In the genomic region with DNA sequence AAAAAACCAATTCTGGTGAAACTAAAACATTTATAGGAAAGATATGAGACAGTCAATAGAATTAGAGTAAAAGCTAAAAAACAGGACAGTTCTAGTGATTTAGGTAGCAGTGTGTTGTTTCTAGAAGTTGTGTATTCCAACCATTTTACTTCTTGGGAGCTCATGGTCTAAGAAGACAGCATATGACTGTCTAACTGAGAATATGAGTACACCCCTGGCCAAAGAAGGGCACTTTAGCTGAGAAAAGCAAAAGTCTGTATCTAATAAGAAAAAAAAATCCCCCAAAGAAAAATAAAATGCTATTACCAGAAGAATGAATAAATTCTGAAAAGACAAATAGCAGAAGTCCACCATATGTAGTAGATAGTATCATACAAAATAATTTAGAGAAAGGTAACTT, we compare ENCODE assay signal across 21 cellular contexts. TPM values are rescaled to one million over a fixed set of nuclear protein-coding genes. Genes with fewer than 3 reads are reported as not detected.
DNase-seq lines count a peak whose midpoint lies in the region; ATAC-seq, FAIRE-seq and TF ChIP-seq lines count a peak whose summit lies in the region.
"Had no signal": no experiment of that assay in that cellular context is flagged by ENCODE, and none has a peak within 500 bp of the region (broad histone marks: within the 10 kb centered on the region; RNA-seq: fewer than 3 reads in every experiment).

No MANE protein-coding gene starts in this region.

- no peak overlapping the region for H3K4me2 ChIP-seq in A549
- H3K4me2 ChIP-seq in OCI-LY3 (ENCODE audit: low read length), result no peak overlapping the region
- no peak overlapping the region for H3K4me2 ChIP-seq in K562 (ENCODE audit: insufficient read depth, low read length)
- H3K4me2 ChIP-seq: BLaER1, GM23338 had no signal

- DNase-seq in A549 (ENCODE audit: low read depth in 1 of 2, low spot score in 1 of 2) (no peak), Calu3 (no peak), K562 (ENCODE audit: extremely low read depth in 1 of 4, low spot score in 3 of 4) (no peak), RKO (ENCODE audit: low spot score) (no peak), tibial artery (no peak), NCI-H526 (lab: John Stamatoyannopoulos, UW) (no peak)
- DNase-seq: CD8-positive, alpha-beta T cell; HCEC 1CT; HFFc6; KG1 had no signal

- TF ChIP-seq POLR2A in A549 (IDR thresholded peaks at IDR 0.05; ENCODE audit: low read length) (no peak), K562 (conservative IDR thresholded peaks at IDR 0.05) (no peak)

- peaks cover 90% of the 10 kb centered on the region for H3K36me3 Mint-ChIP-seq in Calu3 (ENCODE audit: insufficient read depth, unreplicated experiment)
- H3K36me3 Mint-ChIP-seq: CD8-positive, alpha-beta T cell; IgD-negative memory B cell had no signal

- peak overlapping the region; percentile 0 for H3K4me3 Mint-ChIP-seq in Calu3 (ENCODE audit: low read depth, unreplicated experiment)
- H3K4me3 Mint-ChIP-seq: CD8-positive, alpha-beta T cell; GM23338; HFFc6; IgD-negative memory B cell had no signal

- TF ChIP-seq EP300 in A549 (IDR thresholded peaks at IDR 0.05) (no peak), K562 (IDR thresholded peaks at IDR 0.05; ENCODE audit: low read length) (no peak)

- TF ChIP-seq RAD21 in A549 (conservative IDR thresholded peaks at IDR 0.05 in 1 of 2, IDR thresholded peaks at IDR 0.05 in 1 of 2) (no peak), K562 (CRISPR knock-in tag; conservative IDR thresholded peaks at IDR 0.05 in 1 of 2, IDR thresholded peaks at IDR 0.05 in 1 of 2) (no peak)

- CTCF ChIA-PET in A549 (lab: Yijun Ruan, JAX), result interaction anchor here (0.6 to 1.0 kb wide), 4 partner anchors 15 to 260 kb away, joined by 3 read pairs; a partner anchor contains a TSS
- CTCF ChIA-PET in Calu3 (lab: Charles Lee), result no interaction called here
- CTCF ChIA-PET in K562 (lab: Yijun Ruan, JAX; ENCODE audit: low intra/inter-chr PET ratio), result no interaction called here

- H3K9me3 Mint-ChIP-seq in Calu3 (ENCODE audit: low read depth, unreplicated experiment), result no peaks in the 10 kb centered on the region
- H3K9me3 Mint-ChIP-seq: CD8-positive, alpha-beta T cell; GM23338; HFFc6; IgD-negative memory B cell had no signal

- ATAC-seq in A549, result peak; percentile 36 to 49; a peak in 4 of 6 replicates
- no peak for ATAC-seq in K562
- ATAC-seq: CD8-positive, alpha-beta T cell; GM23338; HepG2 had no signal

- H3K27ac ChIP-seq in A549 (no peak overlapping the region), OCI-LY3 (ENCODE audit: low read length) (no peak overlapping the region), K562 (ENCODE audit: extremely low read depth, low read depth, low read length) (no peak overlapping the region; the same call in 2 of the 3 replicates), tibial artery (no peak overlapping the region)
- H3K27ac ChIP-seq: BLaER1 had no signal

- FAIRE-seq in A549 (lab: Jason Lieb, UNC), result no peak
- FAIRE-seq in K562 (lab: Jason Lieb, UNC), result no peak
- FAIRE-seq: D721Med, G401.6, GM12892, GM18507, H54, HepG2 had no signal

- H3K9ac ChIP-seq in OCI-LY3 (ENCODE audit: low read length) (no peak overlapping the region), K562 (ENCODE audit: insufficient read depth in 1 of 2, low read depth in 2 of 2, low read length in 2 of 2) (no peak overlapping the region)
- H3K9ac ChIP-seq: BLaER1 had no signal

- no peaks in the 10 kb centered on the region for H3K4me1 ChIP-seq in A549
- no peaks in the 10 kb centered on the region for H3K4me1 ChIP-seq in OCI-LY3 (ENCODE audit: low read length)
- H3K4me1 ChIP-seq in K562 (replicated peaks in 1 of 2; ENCODE audit: control insufficient read depth in 2 of 2, insufficient read depth in 2 of 2, low read length in 2 of 2), result peaks cover 0 to 11% of the 10 kb centered on the region in 2 experiments; a peak in 2 of 5 replicates
- H3K4me1 ChIP-seq in tibial artery, result no peaks in the 10 kb centered on the region

- no TSS peak for BruUV-seq in Calu3 (replicated peaks; lab: Mats Ljungman, UMichigan)
- no TSS peak for BruUV-seq in K562 (replicated peaks; lab: Mats Ljungman, UMichigan)

- H3K27me3 Mint-ChIP-seq in Calu3 (ENCODE audit: unreplicated experiment), result no peaks in the 10 kb centered on the region

- H3K79me2 ChIP-seq in OCI-LY3 (ENCODE audit: low read length) (no peaks in the 10 kb centered on the region), K562 (ENCODE audit: control insufficient read depth, insufficient read depth, low read length) (no peaks in the 10 kb centered on the region)

- H3K27me3 ChIP-seq in OCI-LY3 (ENCODE audit: low read depth, low read length) (no peaks in the 10 kb centered on the region), K562 (ENCODE audit: control insufficient read depth in 2 of 2, insufficient read depth in 2 of 2, low read length in 2 of 2) (no peaks in the 10 kb centered on the region), tibial artery (no peaks in the 10 kb centered on the region)
- H3K27me3 ChIP-seq: BLaER1 had no signal

- H3K4me1 Mint-ChIP-seq in Calu3 (ENCODE audit: low read depth, unreplicated experiment), result peaks cover 49% of the 10 kb centered on the region
- H3K4me1 Mint-ChIP-seq: GM23338, IgD-negative memory B cell had no signal

- no peak overlapping the region for H3K4me3 ChIP-seq in A549
- no peak overlapping the region for H3K4me3 ChIP-seq in OCI-LY3 (ENCODE audit: low read length)
- no peak overlapping the region for H3K4me3 ChIP-seq in K562
- no peak overlapping the region for H3K4me3 ChIP-seq in tibial artery
- H3K4me3 ChIP-seq: BLaER1, GM23338 had no signal

- peak overlapping the region; percentile 26; the same call in 1 of the 2 replicates for H2AFZ ChIP-seq in OCI-LY3 (ENCODE audit: low read depth, low read length)
- H2AFZ ChIP-seq in K562 (ENCODE audit: low read depth, low read length), result peak overlapping the region; percentile 41; the same call in 1 of the 2 replicates
- H2AFZ ChIP-seq: GM23338 had no signal

- H3K27ac Mint-ChIP-seq in Calu3 (ENCODE audit: unreplicated experiment), result peak overlapping the region; percentile 87
- H3K27ac Mint-ChIP-seq: CD8-positive, alpha-beta T cell; GM23338; HFFc6; IgD-negative memory B cell had no signal

- H4K20me1 ChIP-seq in OCI-LY3 (ENCODE audit: insufficient read depth, low read length), result no peaks in the 10 kb centered on the region
- no peaks in the 10 kb centered on the region for H4K20me1 ChIP-seq in K562 (replicated peaks; ENCODE audit: control insufficient read depth, insufficient read depth, low read length)
- H4K20me1 ChIP-seq: BLaER1 had no signal

- POLR2A ChIA-PET in A549 (lab: Yijun Ruan, JAX) (interaction anchor here (0.7 kb wide), 1 partner anchor 140 kb away, joined by 3 read pairs; no protein-coding TSS in a partner anchor), K562 (lab: Yijun Ruan, JAX) (no interaction called here)

- intact Hi-C loops in Calu3 (cut with micrococcal nuclease; ENCODE audit: unreplicated experiment), result loop anchor here (5.0 kb wide), 3 partner anchors 141 to 281 kb away; no protein-coding TSS in a partner anchor
- intact Hi-C loops in K562 (cut with micrococcal nuclease), result no loop called here
- intact Hi-C loops in tibial artery (cut with DNase I; ENCODE audit: low total_unique reads), result no loop called here

- in situ Hi-C loops in K562 (cut with MboI), result no loop called here

- H3K9me3 ChIP-seq in A549, result no peaks in the 10 kb centered on the region
- H3K9me3 ChIP-seq in OCI-LY3 (ENCODE audit: insufficient read depth, low read length), result no peaks in the 10 kb centered on the region
- H3K9me3 ChIP-seq in K562 (replicated peaks; ENCODE audit: control insufficient read depth, insufficient read depth, low read depth, low read length), result no peaks in the 10 kb centered on the region
- no peaks in the 10 kb centered on the region for H3K9me3 ChIP-seq in tibial artery
- H3K9me3 ChIP-seq: BLaER1 had no signal

- no peaks in the 10 kb centered on the region for H3K9me1 ChIP-seq in K562 (ENCODE audit: control insufficient read depth, insufficient read depth, low read length)

- TF ChIP-seq CTCF in A549 (IDR thresholded peaks at IDR 0.05) (no peak), Calu3 (IDR thresholded peaks at IDR 0.05; ENCODE audit: unreplicated experiment) (no peak), OCI-LY3 (IDR thresholded peaks at IDR 0.05; ENCODE audit: low read depth, low read length) (no peak), K562 (IDR thresholded peaks at IDR 0.05 in 2 of 3, conservative IDR thresholded peaks at IDR 0.05 in 1 of 3; ENCODE audit: insufficient read depth in 2 of 3, low read depth in 1 of 3, low read length in 3 of 3) (no peak), tibial artery (IDR thresholded peaks at IDR 0.05) (no peak)

- H3K36me3 ChIP-seq in OCI-LY3 (replicated peaks; ENCODE audit: low read depth, low read length) (no peaks in the 10 kb centered on the region), K562 (ENCODE audit: control insufficient read depth, insufficient read depth, low read length) (peaks cover 3% of the 10 kb centered on the region; the same call in 1 of the 3 replicates), tibial artery (no peaks in the 10 kb centered on the region)
- H3K36me3 ChIP-seq: BLaER1 had no signal

RNA-seq across cellular contexts. Expression of a gene that starts 26.4 kb away (rescaled TPM):
- polyA plus RNA-seq in A549 (2011; rRNA removed), result 71.1 and 102 TPM in 2 replicates
- 21.8 and 27.3 TPM in 2 replicates for polyA plus RNA-seq in A549 (2012; cell fraction: cytosol; rRNA removed)
- 35.6 and 42.5 TPM in 2 replicates for polyA plus RNA-seq in A549 (2012; cell fraction: nucleus; rRNA removed)
- polyA plus RNA-seq in A549 (2017; fragmentation: RNase III; extraction: RNeasy Plus Mini Kit Qiagen cat#74134 plus additional on column Dnase treatment), result 32.6 to 39.7 TPM (median 34.0 TPM) in 3 replicates
- 51.5 and 64.8 TPM in 2 replicates for polyA minus RNA-seq in A549 (2011; rRNA and poly(A)+ RNA removed)
- total RNA-seq in Calu3 (2022), result 413 and 422 TPM in 2 replicates
- 6.4 and 18.1 TPM in 2 replicates for total RNA-seq in K562 (2011; cell fraction: chromatin; rRNA removed; ENCODE audit: low replicate concordance)
- 3.8 and 5.1 TPM in 2 replicates for total RNA-seq in K562 (2011; cell fraction: nucleolus; rRNA removed)
- total RNA-seq in K562 (2011; cell fraction: nucleoplasm; rRNA removed), result 12.1 and 22.8 TPM in 2 replicates
- 2.5 and 3.9 TPM in 2 replicates for total RNA-seq in K562 (2014; rRNA removed)
- total RNA-seq in K562 (2014; rRNA removed; fragmentation: Illumina TruSeq; extraction: Trizol), result 5.0 and 7.3 TPM in 2 replicates
- 2.4 and 2.6 TPM in 2 replicates for total RNA-seq in K562 (2015; rRNA removed; fragmentation: Illumina TruSeq; extraction: Trizol)
- 2.9 and 4.5 TPM in 2 replicates for total RNA-seq in K562 (2021)
- polyA plus RNA-seq in K562 (2011; rRNA removed), result 2.7 and 7.2 TPM in 2 replicates
- 0.89 and 4.7 TPM in 2 replicates for polyA plus RNA-seq in K562 (2011; cell fraction: cytosol; rRNA removed)
- 2.5 and 7.7 TPM in 2 replicates for polyA plus RNA-seq in K562 (2011; cell fraction: nucleus; rRNA removed)
- polyA plus RNA-seq in K562 (2012), result 1.9 and 2.3 TPM in 2 replicates
- polyA plus RNA-seq in K562 (2014; fragmentation: Illumina TruSeq; extraction: Trizol), result 2.3 and 4.5 TPM in 2 replicates
- polyA plus RNA-seq in K562 (2014; fragmentation: Nextera tagmentation; extraction: Ambion mirVana), result 1 to 10 TPM in 1 of 2 experiments, under 1 TPM in 1; 0.97 to 1.2 TPM
- 1.5 and 3.1 TPM in 2 replicates for polyA plus RNA-seq in K562 (2014; rRNA removed)
- 3.3 and 10.0 TPM in 2 replicates for polyA minus RNA-seq in K562 (2011; rRNA and poly(A)+ RNA removed)
- polyA minus RNA-seq in K562 (2011; cell fraction: cytosol; rRNA and poly(A)+ RNA removed), result 1.0 and 3.7 TPM in 2 replicates
- polyA minus RNA-seq in K562 (2011; cell fraction: nucleus; rRNA and poly(A)+ RNA removed), result 5.1 and 13.9 TPM in 2 replicates
- total RNA-seq: A172, GM23338 had no signal
- polyA plus RNA-seq: GM23338, IgD-negative memory B cell had no signal

RNA-seq across cellular contexts. Expression of a gene that starts 53.6 kb away (rescaled TPM):
- 109 and 187 TPM in 2 replicates for polyA plus RNA-seq in A549 (2011; rRNA removed)
- 82.4 and 87.0 TPM in 2 replicates for polyA plus RNA-seq in A549 (2012; cell fraction: cytosol; rRNA removed)
- 71.0 and 88.4 TPM in 2 replicates for polyA plus RNA-seq in A549 (2012; cell fraction: nucleus; rRNA removed)
- 46.3 to 58.9 TPM (median 52.2 TPM) in 3 replicates for polyA plus RNA-seq in A549 (2017; fragmentation: RNase III; extraction: RNeasy Plus Mini Kit Qiagen cat#74134 plus additional on column Dnase treatment)
- polyA minus RNA-seq in A549 (2011; rRNA and poly(A)+ RNA removed), result 24.0 and 37.3 TPM in 2 replicates
- 230 and 281 TPM in 2 replicates for total RNA-seq in Calu3 (2022)
- total RNA-seq in K562 (2011; cell fraction: chromatin; rRNA removed; ENCODE audit: low replicate concordance), result 10.7 and 18.3 TPM in 2 replicates
- total RNA-seq in K562 (2011; cell fraction: nucleolus; rRNA removed), result 16.6 and 18.3 TPM in 2 replicates
- 17.7 and 18.4 TPM in 2 replicates for total RNA-seq in K562 (2011; cell fraction: nucleoplasm; rRNA removed)
- total RNA-seq in K562 (2014; rRNA removed), result 4.5 and 5.8 TPM in 2 replicates
- 5.7 and 6.7 TPM in 2 replicates for total RNA-seq in K562 (2014; rRNA removed; fragmentation: Illumina TruSeq; extraction: Trizol)
- total RNA-seq in K562 (2015; rRNA removed; fragmentation: Illumina TruSeq; extraction: Trizol), result 2.8 and 3.5 TPM in 2 replicates
- 5.4 and 5.6 TPM in 2 replicates for total RNA-seq in K562 (2021)
- polyA plus RNA-seq in K562 (2011; rRNA removed), result 7.3 and 8.5 TPM in 2 replicates
- polyA plus RNA-seq in K562 (2011; cell fraction: cytosol; rRNA removed), result 6.3 and 6.9 TPM in 2 replicates
- polyA plus RNA-seq in K562 (2011; cell fraction: nucleus; rRNA removed), result 5.3 and 7.3 TPM in 2 replicates
- polyA plus RNA-seq in K562 (2012), result 5.1 and 9.9 TPM in 2 replicates
- 6.5 and 7.7 TPM in 2 replicates for polyA plus RNA-seq in K562 (2014; fragmentation: Illumina TruSeq; extraction: Trizol)
- 1 to 10 TPM; 1.4 to 2.4 TPM for polyA plus RNA-seq in K562 (2014; fragmentation: Nextera tagmentation; extraction: Ambion mirVana)
- 3.8 and 5.5 TPM in 2 replicates for polyA plus RNA-seq in K562 (2014; rRNA removed)
- 3.9 and 7.5 TPM in 2 replicates for polyA minus RNA-seq in K562 (2011; rRNA and poly(A)+ RNA removed)
- polyA minus RNA-seq in K562 (2011; cell fraction: cytosol; rRNA and poly(A)+ RNA removed), result 3.4 and 3.9 TPM in 2 replicates
- polyA minus RNA-seq in K562 (2011; cell fraction: nucleus; rRNA and poly(A)+ RNA removed), result 6.2 and 10.2 TPM in 2 replicates
- total RNA-seq: A172, GM23338 had no signal

Comparison
In these comparisons a context has a peak if more than half of its experiments do, and no peak if none do; other contexts are left out.
1. RNA of a gene that starts 26.4 kb away (total RNA-seq): 413 to 422 TPM in Calu3; 2.4 to 22.8 TPM in K562; every median in the first group is over 10 times any median in the second.
2. RNA of a gene that starts 53.6 kb away (total RNA-seq): 230 to 281 TPM in Calu3; 2.8 to 18.4 TPM in K562; every median in the first group is over 10 times any median in the second.